1 cellular context compared by ENCODE assay signal in the genomic region with DNA sequence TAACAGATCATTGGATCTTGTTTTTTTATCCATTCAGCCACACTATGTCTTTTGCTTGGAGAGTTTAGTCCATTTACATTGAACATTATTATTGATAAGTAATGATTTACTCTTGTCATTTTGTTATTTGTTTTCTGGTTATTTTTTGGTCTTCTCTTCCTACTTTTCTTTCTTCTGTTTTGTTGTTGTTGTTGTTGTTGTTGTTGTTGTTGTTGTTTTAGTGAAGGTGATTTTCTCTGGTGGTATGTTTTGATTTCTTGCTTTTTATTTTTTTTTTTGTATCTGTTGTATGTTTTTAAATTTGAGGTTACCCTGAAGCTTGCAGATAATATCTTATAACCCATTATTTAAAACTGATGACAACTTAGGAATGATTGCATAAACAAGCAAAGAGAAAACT.
TF ChIP-seq lines count a peak whose summit lies in the region.

No MANE protein-coding gene starts in this region.

TF ChIP-seq in HepG2, 621 proteins besides CTCF, POLR2A, EP300 and RAD21:
- peak; percentile 92 for TF ChIP-seq FOXP1 (IDR thresholded peaks at IDR 0.05)
- TF ChIP-seq FOXP1 (CRISPR knock-in tag; IDR thresholded peaks at IDR 0.05) = no peak
- TF ChIP-seq SIN3A (IDR thresholded peaks at IDR 0.05; ENCODE audit: borderline replicate concordance, low read depth, low read length) = no peak
- TF ChIP-seq, protein P1, sequence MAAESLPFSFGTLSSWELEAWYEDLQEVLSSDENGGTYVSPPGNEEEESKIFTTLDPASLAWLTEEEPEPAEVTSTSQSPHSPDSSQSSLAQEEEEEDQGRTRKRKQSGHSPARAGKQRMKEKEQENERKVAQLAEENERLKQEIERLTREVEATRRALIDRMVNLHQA (CRISPR knock-in tag; IDR thresholded peaks at IDR 0.05) = no peak
- TF ChIP-seq ATM (IDR thresholded peaks at IDR 0.05; ENCODE audit: borderline replicate concordance) = no peak
- TF ChIP-seq, protein P2, sequence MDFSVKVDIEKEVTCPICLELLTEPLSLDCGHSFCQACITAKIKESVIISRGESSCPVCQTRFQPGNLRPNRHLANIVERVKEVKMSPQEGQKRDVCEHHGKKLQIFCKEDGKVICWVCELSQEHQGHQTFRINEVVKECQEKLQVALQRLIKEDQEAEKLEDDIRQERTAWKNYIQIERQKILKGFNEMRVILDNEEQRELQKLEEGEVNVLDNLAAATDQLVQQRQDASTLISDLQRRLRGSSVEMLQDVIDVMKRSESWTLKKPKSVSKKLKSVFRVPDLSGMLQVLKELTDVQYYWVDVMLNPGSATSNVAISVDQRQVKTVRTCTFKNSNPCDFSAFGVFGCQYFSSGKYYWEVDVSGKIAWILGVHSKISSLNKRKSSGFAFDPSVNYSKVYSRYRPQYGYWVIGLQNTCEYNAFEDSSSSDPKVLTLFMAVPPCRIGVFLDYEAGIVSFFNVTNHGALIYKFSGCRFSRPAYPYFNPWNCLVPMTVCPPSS (IDR thresholded peaks at IDR 0.05) = no peak
